Comparison of ENCODE assay signal across 11 cellular contexts in genomic region chr3:184184546-184185234, GRCh38. TPM values are rescaled to one million over a fixed set of nuclear protein-coding genes. Genes with fewer than 3 reads are reported as not detected.
DNase-seq lines count a peak whose midpoint lies in the region; ATAC-seq and TF ChIP-seq lines count a peak whose summit lies in the region.
"Had no signal": no experiment of that assay in that cellular context is flagged by ENCODE, and none has a peak within 500 bp of the region (broad histone marks: within the 10 kb centered on the region; RNA-seq: fewer than 3 reads in every experiment).

No MANE protein-coding gene starts in this region.

- peak overlapping the region; percentile 96 for H3K27ac Mint-ChIP-seq in activated T-cell treated with anti-CD3 and anti-CD28 coated beads, Interleukin-2, amount 50 U/mL, for 72 hours

- H3K27me3 Mint-ChIP-seq in activated T-cell treated with anti-CD3 and anti-CD28 coated beads, Interleukin-2, amount 50 U/mL, for 72 hours (ENCODE audit: low read depth): no peaks in the 10 kb centered on the region

- no peak for TF ChIP-seq CTCF in VCaP (conservative IDR thresholded peaks at IDR 0.05)

- DNase-seq in activated T-cell treated with anti-CD3 and anti-CD28 coated beads, Interleukin-2, amount 50 U/mL, for 72 hours: no peak
- DNase-seq in activated T-cell treated with anti-CD3 and anti-CD28 coated beads, Interleukin-2, amount 50 U/mL, for 1 hour: no peak
- DNase-seq in HPDE6-E6E7 (ENCODE audit: extremely low spot score): no peak
- DNase-seq: NCI-H1930; occipital lobe; stimulated activated naive CD4-positive, alpha-beta T cell treated with Interleukin-2 at 50 U/mL for 16 hours had no signal

- peak overlapping the region; percentile 12 for H3K9ac ChIP-seq in iPS-15b (ENCODE audit: low read depth, low read length)
- H3K9ac ChIP-seq in stomach smooth muscle (ENCODE audit: low read length in 2 of 2): peak overlapping the region in 1 of 2 donors; percentile 74

- H3K36me3 Mint-ChIP-seq in activated T-cell treated with anti-CD3 and anti-CD28 coated beads, Interleukin-2, amount 50 U/mL, for 72 hours (ENCODE audit: insufficient read depth in 2 of 2): peaks cover 7% of the 10 kb centered on the region in 2 donors

- H3K4me1 Mint-ChIP-seq in activated T-cell treated with anti-CD3 and anti-CD28 coated beads, Interleukin-2, amount 50 U/mL, for 72 hours (ENCODE audit: low read depth): peaks cover 34% of the 10 kb centered on the region

- no peak for ATAC-seq in activated T-cell treated with anti-CD3 and anti-CD28 coated beads, Interleukin-2, amount 50 U/mL, for 72 hours (replicated peaks in 1 of 2)
- ATAC-seq in GM21381 (IDR thresholded peaks at IDR 0.05; ENCODE audit: unreplicated experiment) (no peak), GM19023 (IDR thresholded peaks at IDR 0.05; ENCODE audit: unreplicated experiment) (no peak)

- H3K9me3 ChIP-seq in iPS-15b (ENCODE audit: control insufficient read depth, insufficient read depth, low read length) (no peaks in the 10 kb centered on the region), stomach smooth muscle (ENCODE audit: control insufficient read depth in 2 of 2, low read length in 2 of 2) (no peaks in the 10 kb centered on the region)

- H3K36me3 ChIP-seq in iPS-15b (ENCODE audit: control insufficient read depth, insufficient read depth, low read length) (peaks cover 55% of the 10 kb centered on the region), stomach smooth muscle (ENCODE audit: control insufficient read depth in 2 of 2, insufficient read depth in 2 of 2, low read length in 2 of 2) (peaks cover 57 to 60% of the 10 kb centered on the region in 2 donors)

- peak overlapping the region; percentile 95 to 96 for H3K4me3 Mint-ChIP-seq in activated T-cell treated with anti-CD3 and anti-CD28 coated beads, Interleukin-2, amount 50 U/mL, for 72 hours

- H3K9me3 Mint-ChIP-seq in activated T-cell treated with anti-CD3 and anti-CD28 coated beads, Interleukin-2, amount 50 U/mL, for 72 hours: no peaks in the 10 kb centered on the region

- peaks cover 6% of the 10 kb centered on the region for H3K4me1 ChIP-seq in iPS-15b (ENCODE audit: control insufficient read depth, insufficient read depth, low read length)
- peaks cover 27% of the 10 kb centered on the region for H3K4me1 ChIP-seq in stomach smooth muscle (ENCODE audit: control insufficient read depth, insufficient read depth, low read length)

- H3K27ac ChIP-seq in VCaP (peak overlapping the region; percentile 93), stomach smooth muscle (ENCODE audit: low read length) (peak overlapping the region; percentile 84)

- no peak overlapping the region for H3K4me3 ChIP-seq in iPS-15b (ENCODE audit: low read depth, low read length)
- no peak overlapping the region for H3K4me3 ChIP-seq in stomach smooth muscle (ENCODE audit: low read length in 2 of 2)

- H3K27me3 ChIP-seq in iPS-15b (ENCODE audit: control insufficient read depth, insufficient read depth, low read length) (no peaks in the 10 kb centered on the region), stomach smooth muscle (ENCODE audit: control insufficient read depth in 1 of 2, insufficient read depth in 2 of 2, low read length in 2 of 2) (no peaks in the 10 kb centered on the region)

RNA-seq across cellular contexts. Expression of gene ABCF3, which starts 1.3 kb away (rescaled TPM):
- total RNA-seq in activated T-cell treated with anti-CD3 and anti-CD28 coated beads, Interleukin-2, amount 50 U/mL, for 72 hours: 10 to 100 TPM; 70.8 to 71.6 TPM

RNA-seq across cellular contexts. Expression of gene AP2M1, which starts 10.0 kb away (rescaled TPM):
- 100 to 1,000 TPM; 178 to 194 TPM for total RNA-seq in activated T-cell treated with anti-CD3 and anti-CD28 coated beads, Interleukin-2, amount 50 U/mL, for 72 hours

RNA-seq across cellular contexts. Expression of gene DVL3, which starts 29.5 kb away (rescaled TPM):
- total RNA-seq in activated T-cell treated with anti-CD3 and anti-CD28 coated beads, Interleukin-2, amount 50 U/mL, for 72 hours: 10 to 100 TPM; 42.6 to 45.9 TPM

RNA-seq across cellular contexts. Expression of gene VWA5B2, which starts 44.7 kb away (rescaled TPM):
- total RNA-seq in activated T-cell treated with anti-CD3 and anti-CD28 coated beads, Interleukin-2, amount 50 U/mL, for 72 hours: under 1 TPM in 1 of 2 donors, not detected in 1; 0.07 TPM

RNA-seq across cellular contexts. Expression of gene EIF2B5, which starts 49.5 kb away (rescaled TPM):
- 10 to 100 TPM; 47.0 to 55.4 TPM for total RNA-seq in activated T-cell treated with anti-CD3 and anti-CD28 coated beads, Interleukin-2, amount 50 U/mL, for 72 hours
